In the genomic region with DNA sequence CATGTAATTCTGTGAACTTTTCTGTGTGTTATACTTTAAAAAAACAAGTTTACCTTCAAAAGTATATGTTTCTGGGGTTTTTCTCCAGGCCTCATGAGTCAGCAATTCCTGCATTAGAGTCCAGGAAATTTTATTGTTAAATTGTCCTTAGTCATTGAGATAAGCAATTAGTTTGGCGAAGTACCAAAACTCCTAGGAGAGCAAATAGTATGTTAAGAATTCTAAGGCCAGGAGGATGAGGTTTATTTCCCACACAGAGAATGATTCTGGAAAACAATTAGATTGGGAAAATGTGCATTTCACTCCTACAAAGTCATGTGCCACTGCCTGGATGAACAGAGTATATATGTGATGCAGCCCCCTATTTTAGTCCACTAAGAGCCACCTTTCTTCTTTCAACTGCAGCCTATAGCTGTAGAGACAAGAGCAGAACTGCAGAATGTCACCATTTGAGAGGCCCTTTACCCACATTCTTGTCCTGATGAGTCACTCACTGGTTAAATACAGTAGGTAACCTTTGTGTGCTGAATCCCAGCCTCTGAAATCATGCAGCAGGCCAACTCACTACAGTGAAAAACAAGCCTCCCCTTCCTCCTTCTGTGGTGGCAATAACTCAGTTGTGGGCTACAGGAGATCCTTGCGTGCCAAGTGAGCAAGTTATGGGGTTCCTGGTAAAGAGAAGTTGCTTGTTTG, we compare ENCODE assay signal across 8 cellular contexts.
DNase-seq lines count a peak whose midpoint lies in the region; ATAC-seq, FAIRE-seq and TF ChIP-seq lines count a peak whose summit lies in the region.

No MANE protein-coding gene starts in this region.

- H3K4me3 ChIP-seq in A549 = no peak overlapping the region

- peaks cover 19% of the 10 kb centered on the region for H3K4me1 Mint-ChIP-seq in activated T-helper 1 cell treated with anti-CD3 and anti-CD28 coated beads, Interleukin-12 subunit alpha, Interleukin-12 subunit beta, Interleukin-2, Interleukin-4 antibody, amounts not matched to agents 30 ng/mL and 10 ng/mL and 1 ng/mL, durations not matched to agents 14 hours and 24 hours and 36 hours (ENCODE audit: low read depth)

- TF ChIP-seq CTCF in A549 (IDR thresholded peaks at IDR 0.05) = no peak

- peaks cover 75% of the 10 kb centered on the region for H3K4me1 ChIP-seq in A549

- H3K9me3 ChIP-seq in A549 = 0 out of 3 replicates have a peak, but pooled peaks cover 6% of the 10 kb centered on the region

- DNase-seq in A549 (ENCODE audit: low read depth in 1 of 2, low spot score in 1 of 2) (peak; percentile 80 to 96), HS-5 (ENCODE audit: low read depth) (peak; percentile 95), iris pigment epithelial cell (ENCODE audit: low read depth) (peak; percentile 94), DMS79 treated with DMSO at 0.1 percent for 48 hours (lab: John Stamatoyannopoulos, UW) (no peak)
- DNase-seq in activated T-helper 1 cell treated with anti-CD3 and anti-CD28 coated beads, Interleukin-12 subunit alpha, Interleukin-12 subunit beta, Interleukin-2, Interleukin-4 antibody, amounts not matched to agents 30 ng/mL and 10 ng/mL and 1 ng/mL, durations not matched to agents 14 hours and 24 hours and 36 hours (ENCODE audit: low spot score) = peak; percentile 2
- no peak for DNase-seq in effector CD4-positive, alpha-beta T cell
- no peak for DNase-seq in NK-92 treated with Interleukin-12 subunit alpha and Interleukin-12 subunit beta, amount 100 ng/mL, for 24 hours (lab: John Stamatoyannopoulos, UW)
- no peak for DNase-seq in stimulated activated naive CD4-positive, alpha-beta T cell (lab: John Stamatoyannopoulos, UW)

- peak; percentile 95 to 97 for ATAC-seq in A549

- H3K9me3 Mint-ChIP-seq in activated T-helper 1 cell treated with anti-CD3 and anti-CD28 coated beads, Interleukin-12 subunit alpha, Interleukin-12 subunit beta, Interleukin-2, Interleukin-4 antibody, amounts not matched to agents 30 ng/mL and 10 ng/mL and 1 ng/mL, durations not matched to agents 14 hours and 24 hours and 36 hours = no peaks in the 10 kb centered on the region

- peaks cover 7% of the 10 kb centered on the region for H3K27me3 Mint-ChIP-seq in activated T-helper 1 cell treated with anti-CD3 and anti-CD28 coated beads, Interleukin-12 subunit alpha, Interleukin-12 subunit beta, Interleukin-2, Interleukin-4 antibody, amounts not matched to agents 30 ng/mL and 10 ng/mL and 1 ng/mL, durations not matched to agents 14 hours and 24 hours and 36 hours (ENCODE audit: insufficient read depth)

- no peak for FAIRE-seq in A549 (lab: Jason Lieb, UNC)

- peak; percentile 58 to 79; a peak in 2 of 5 replicates for TF ChIP-seq EP300 in A549 (IDR thresholded peaks at IDR 0.05)

- peak overlapping the region; percentile 61 for H3K4me2 ChIP-seq in A549

- H3K27ac Mint-ChIP-seq in activated T-helper 1 cell treated with anti-CD3 and anti-CD28 coated beads, Interleukin-12 subunit alpha, Interleukin-12 subunit beta, Interleukin-2, Interleukin-4 antibody, amounts not matched to agents 30 ng/mL and 10 ng/mL and 1 ng/mL, durations not matched to agents 14 hours and 24 hours and 36 hours = peak overlapping the region; percentile 37

- POLR2A ChIA-PET in A549 (lab: Yijun Ruan, JAX) = interaction anchor here (0.9 to 1.0 kb wide), 2 partner anchors 12 to 453 kb away, joined by 4 to 7 read pairs; a partner anchor contains a TSS

- WGBS in A549 (ENCODE audit: missing lambda C conversion rate) = 0% methylated on average over 2 of the region's 2 CpGs

- no peak overlapping the region for H3K4me3 Mint-ChIP-seq in activated T-helper 1 cell treated with anti-CD3 and anti-CD28 coated beads, Interleukin-12 subunit alpha, Interleukin-12 subunit beta, Interleukin-2, Interleukin-4 antibody, amounts not matched to agents 30 ng/mL and 10 ng/mL and 1 ng/mL, durations not matched to agents 14 hours and 24 hours and 36 hours

- TF ChIP-seq RAD21 in A549 (conservative IDR thresholded peaks at IDR 0.05 in 1 of 2, IDR thresholded peaks at IDR 0.05 in 1 of 2) = peak in 1 of 2 experiments; percentile 38

- CTCF ChIA-PET in A549 (lab: Yijun Ruan, JAX) = interaction anchor here (1.1 to 2.1 kb wide), 3 partner anchors 13 to 44 kb away, joined by 3 to 6 read pairs (median 4); no protein-coding TSS in a partner anchor

- no peaks in the 10 kb centered on the region for H3K36me3 Mint-ChIP-seq in activated T-helper 1 cell treated with anti-CD3 and anti-CD28 coated beads, Interleukin-12 subunit alpha, Interleukin-12 subunit beta, Interleukin-2, Interleukin-4 antibody, amounts not matched to agents 30 ng/mL and 10 ng/mL and 1 ng/mL, durations not matched to agents 14 hours and 24 hours and 36 hours (ENCODE audit: low read depth)

- intact Hi-C loops in activated T-helper 1 cell treated with anti-CD3 and anti-CD28 coated beads, Interleukin-12 subunit alpha, Interleukin-12 subunit beta, Interleukin-2, Interleukin-4 antibody, amounts not matched to agents 30 ng/mL and 10 ng/mL and 1 ng/mL, durations not matched to agents 14 hours and 24 hours and 36 hours (cut with micrococcal nuclease) = loop anchor here (5.0 kb wide), 3 partner anchors 44 to 431 kb away; no protein-coding TSS in a partner anchor

- peak overlapping the region; percentile 87 to 99 for H3K27ac ChIP-seq in A549

- TF ChIP-seq POLR2A in A549 (IDR thresholded peaks at IDR 0.05; ENCODE audit: low read length) = no peak

TF ChIP-seq in A549, 52 proteins besides CTCF, POLR2A, EP300 and RAD21:
- TF ChIP-seq NR3C1 (IDR thresholded peaks at IDR 0.05) (no peak), NPAS2 (CRISPR knock-in tag; IDR thresholded peaks at IDR 0.05; ENCODE audit: borderline replicate concordance) (no peak), EHF (CRISPR knock-in tag; IDR thresholded peaks at IDR 0.05) (peak; percentile 44), MAFK (IDR thresholded peaks at IDR 0.05; ENCODE audit: partially characterized antibody) (peak; percentile 100), MAZ (IDR thresholded peaks at IDR 0.05; ENCODE audit: borderline replicate concordance, low read depth, low read length) (no peak), GATA3 (IDR thresholded peaks at IDR 0.05; ENCODE audit: borderline replicate concordance) (peak; percentile 84), CEBPB (IDR thresholded peaks at IDR 0.05) (peak in 1 of 2 experiments; percentile 64; a peak in 1 of 4 replicates), HOXA7 (CRISPR knock-in tag; IDR thresholded peaks at IDR 0.05) (0 out of 2 replicates have a peak, but pooled peaks have one; percentile 37), RCOR1 (IDR thresholded peaks at IDR 0.05; ENCODE audit: low read depth, low read length) (no peak), FOSL2 (IDR thresholded peaks at IDR 0.05) (peak; percentile 78; the same call in 1 of the 2 replicates), FOSL2 (CRISPR knock-in tag; IDR thresholded peaks at IDR 0.05) (peak; percentile 93), KDM1A (IDR thresholded peaks at IDR 0.05; ENCODE audit: low read depth) (no peak), JUN (IDR thresholded peaks at IDR 0.05) (peak; percentile 54 to 83; a peak in 3 of 5 replicates), HEYL (CRISPR knock-in tag; IDR thresholded peaks at IDR 0.05) (no peak), CHD2 (IDR thresholded peaks at IDR 0.05; ENCODE audit: low read length, partially characterized antibody) (no peak), RNF2 (IDR thresholded peaks at IDR 0.05; ENCODE audit: borderline replicate concordance, low read depth) (no peak), SMC3 (IDR thresholded peaks at IDR 0.05) (peak; percentile 19; the same call in 1 of the 3 replicates), ESRRA (IDR thresholded peaks at IDR 0.05; ENCODE audit: borderline replicate concordance, low read length) (no peak), NFE2L2 (conservative IDR thresholded peaks at IDR 0.05; ENCODE audit: low read length) (peak; percentile 87), JUNB (IDR thresholded peaks at IDR 0.05) (peak; percentile 83)
- TF ChIP-seq, protein P1, sequence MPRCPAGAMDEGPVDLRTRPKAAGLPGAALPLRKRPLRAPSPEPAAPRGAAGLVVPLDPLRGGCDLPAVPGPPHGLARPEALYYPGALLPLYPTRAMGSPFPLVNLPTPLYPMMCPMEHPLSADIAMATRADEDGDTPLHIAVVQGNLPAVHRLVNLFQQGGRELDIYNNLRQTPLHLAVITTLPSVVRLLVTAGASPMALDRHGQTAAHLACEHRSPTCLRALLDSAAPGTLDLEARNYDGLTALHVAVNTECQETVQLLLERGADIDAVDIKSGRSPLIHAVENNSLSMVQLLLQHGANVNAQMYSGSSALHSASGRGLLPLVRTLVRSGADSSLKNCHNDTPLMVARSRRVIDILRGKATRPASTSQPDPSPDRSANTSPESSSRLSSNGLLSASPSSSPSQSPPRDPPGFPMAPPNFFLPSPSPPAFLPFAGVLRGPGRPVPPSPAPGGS (IDR thresholded peaks at IDR 0.05) = peak; percentile 75; the same call in 2 of the 3 replicates
- TF ChIP-seq, protein P2, sequence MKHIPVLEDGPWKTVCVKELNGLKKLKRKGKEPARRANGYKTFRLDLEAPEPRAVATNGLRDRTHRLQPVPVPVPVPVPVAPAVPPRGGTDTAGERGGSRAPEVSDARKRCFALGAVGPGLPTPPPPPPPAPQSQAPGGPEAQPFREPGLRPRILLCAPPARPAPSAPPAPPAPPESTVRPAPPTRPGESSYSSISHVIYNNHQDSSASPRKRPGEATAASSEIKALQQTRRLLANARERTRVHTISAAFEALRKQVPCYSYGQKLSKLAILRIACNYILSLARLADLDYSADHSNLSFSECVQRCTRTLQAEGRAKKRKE (CRISPR knock-in tag; IDR thresholded peaks at IDR 0.05; ENCODE audit: low read depth) = 0 out of 2 replicates have a peak, but pooled peaks have one; percentile 15

Comparison
In these comparisons a context has a peak if more than half of its experiments do, and no peak if none do; other contexts are left out.
1. DNase-seq: peak in A549 (2 of 2), HS-5 (single experiment), activated T-helper 1 cell treated with anti-CD3 and anti-CD28 coated beads, Interleukin-12 subunit alpha, Interleukin-12 subunit beta, Interleukin-2, Interleukin-4 antibody, amounts not matched to agents 30 ng/mL and 10 ng/mL and 1 ng/mL, durations not matched to agents 14 hours and 24 hours and 36 hours (single experiment) and iris pigment epithelial cell (single experiment); none in DMS79 treated with DMSO at 0.1 percent for 48 hours (single experiment), effector CD4-positive, alpha-beta T cell (single experiment), NK-92 treated with Interleukin-12 subunit alpha and Interleukin-12 subunit beta, amount 100 ng/mL, for 24 hours (single experiment) and stimulated activated naive CD4-positive, alpha-beta T cell (0 of 6).